In genomic region chr3:165939141-165939540, GRCh38 we compare ENCODE assay signal across 34 cellular contexts.
"Had no signal": no experiment of that assay in that cellular context is flagged by ENCODE, and none has a peak within 500 bp of the region (broad histone marks: within the 10 kb centered on the region; RNA-seq: fewer than 3 reads in every experiment).

No MANE protein-coding gene starts in this region.

- H3K27me3 Mint-ChIP-seq: activated CD4-positive, alpha-beta T cell treated with anti-CD3 and anti-CD28 coated beads, Interleukin-2, amount 10 ng/mL, durations not matched to agents 7 days and 5 days; activated CD8-positive, alpha-beta T cell treated with anti-CD3 and anti-CD28 coated beads for 36 hours; activated naive CD4-positive, alpha-beta T cell treated with anti-CD3 and anti-CD28 coated beads, Interleukin-2, amount 10 ng/mL, durations not matched to agents 7 days and 5 days; activated naive CD8-positive, alpha-beta T cell treated with anti-CD3 and anti-CD28 coated beads, Interleukin-2, amount 10 ng/mL, durations not matched to agents 7 days and 5 days; activated T-cell treated with anti-CD3 and anti-CD28 coated beads, Interleukin-2, amount 50 U/mL, for 24 hours; central memory CD8-positive, alpha-beta T cell; dendritic cell treated with granulocyte-macrophage colony-stimulating factor and Interleukin-4, amounts not matched to agents 40 ng/mL and 50 ng/mL, for 4 days had no signal

- H3K27me3 ChIP-seq: brain microvascular endothelial cell, dorsolateral prefrontal cortex had no signal

- ATAC-seq: activated CD8-positive, alpha-beta T cell treated with anti-CD3 and anti-CD28 coated beads for 36 hours; activated naive CD4-positive, alpha-beta T cell treated with anti-CD3 and anti-CD28 coated beads, Interleukin-2, amount 50 U/mL, for 72 hours; activated T-cell treated with anti-CD3 and anti-CD28 coated beads, Interleukin-2, amount 50 U/mL, for 72 hours; esophagus mucosa; WTC11 had no signal

- FAIRE-seq: astrocyte, bronchial epithelial cell, frontal cortex, TTC549 had no signal

- H3K4me3 ChIP-seq: coronary artery, dorsolateral prefrontal cortex had no signal

- H3K4me3 Mint-ChIP-seq: activated CD4-positive, alpha-beta T cell treated with anti-CD3 and anti-CD28 coated beads, Interleukin-2, amount 10 ng/mL, durations not matched to agents 7 days and 5 days; activated CD8-positive, alpha-beta T cell treated with anti-CD3 and anti-CD28 coated beads for 36 hours; activated naive CD4-positive, alpha-beta T cell treated with anti-CD3 and anti-CD28 coated beads, Interleukin-2, amount 10 ng/mL, durations not matched to agents 7 days and 5 days; activated naive CD8-positive, alpha-beta T cell treated with anti-CD3 and anti-CD28 coated beads, Interleukin-2, amount 10 ng/mL, durations not matched to agents 7 days and 5 days; activated T-cell treated with anti-CD3 and anti-CD28 coated beads, Interleukin-2, amount 50 U/mL, for 24 hours; activated T-cell treated with anti-CD3 and anti-CD28 coated beads, Interleukin-2, amount 50 U/mL, for 72 hours; central memory CD8-positive, alpha-beta T cell; dendritic cell treated with granulocyte-macrophage colony-stimulating factor and Interleukin-4, amounts not matched to agents 40 ng/mL and 50 ng/mL, for 4 days; endodermal cell; WTC11 had no signal

- DNase-seq: activated CD4-positive, alpha-beta T cell treated with anti-CD3 and anti-CD28 coated beads for 1 hour; activated CD4-positive, alpha-beta T cell treated with anti-CD3 and anti-CD28 coated beads for 4 hours; activated CD4-positive, alpha-beta T cell treated with anti-CD3 and anti-CD28 coated beads, Interleukin-2, amount 10 ng/mL, durations not matched to agents 7 days and 5 days; activated CD4-positive, alpha-beta T cell treated with anti-CD3 and anti-CD28 coated beads, Interleukin-2, amount 50 U/mL, for 48 hours; activated CD8-positive, alpha-beta memory T cell treated with anti-CD3 and anti-CD28 coated beads for 24 hours; activated CD8-positive, alpha-beta memory T cell treated with anti-CD3 and anti-CD28 coated beads, Interleukin-2, amount 50 U/mL, for 4 hours; activated CD8-positive, alpha-beta T cell treated with anti-CD3 and anti-CD28 coated beads for 36 hours; activated gamma-delta T cell; activated naive CD4-positive, alpha-beta T cell; activated naive CD4-positive, alpha-beta T cell treated with anti-CD3 and anti-CD28 coated beads, Interleukin-2, amount 10 ng/mL, durations not matched to agents 7 days and 5 days; activated naive CD8-positive, alpha-beta T cell treated with anti-CD3 and anti-CD28 coated beads, Interleukin-2, amount 10 ng/mL, durations not matched to agents 7 days and 5 days; activated T-cell treated with anti-CD3 and anti-CD28 coated beads for 4 hours; activated T-cell treated with anti-CD3 and anti-CD28 coated beads, Interleukin-2, amount 50 U/mL, for 24 hours; activated T-cell treated with anti-CD3 and anti-CD28 coated beads, Interleukin-2, amount 50 U/mL, for 72 hours; amniotic stem cell; anterior cingulate cortex; brain microvascular endothelial cell; dorsolateral prefrontal cortex; effector memory CD4-positive, alpha-beta T cell; endodermal cell; foreskin fibroblast; head of caudate nucleus; hippocampal formation had no signal

- H3K27ac Mint-ChIP-seq: activated CD4-positive, alpha-beta T cell treated with anti-CD3 and anti-CD28 coated beads, Interleukin-2, amount 10 ng/mL, durations not matched to agents 7 days and 5 days; activated CD8-positive, alpha-beta T cell treated with anti-CD3 and anti-CD28 coated beads for 36 hours; activated naive CD4-positive, alpha-beta T cell treated with anti-CD3 and anti-CD28 coated beads, Interleukin-2, amount 10 ng/mL, durations not matched to agents 7 days and 5 days; activated naive CD4-positive, alpha-beta T cell treated with anti-CD3 and anti-CD28 coated beads, Interleukin-2, amount 50 U/mL, for 72 hours; activated naive CD8-positive, alpha-beta T cell treated with anti-CD3 and anti-CD28 coated beads, Interleukin-2, amount 10 ng/mL, durations not matched to agents 7 days and 5 days; activated T-cell treated with anti-CD3 and anti-CD28 coated beads, Interleukin-2, amount 50 U/mL, for 24 hours; activated T-cell treated with anti-CD3 and anti-CD28 coated beads, Interleukin-2, amount 50 U/mL, for 72 hours; dendritic cell treated with granulocyte-macrophage colony-stimulating factor and Interleukin-4, amounts not matched to agents 40 ng/mL and 50 ng/mL, for 4 days; endodermal cell; WTC11 had no signal

- H3K36me3 Mint-ChIP-seq: activated naive CD4-positive, alpha-beta T cell treated with anti-CD3 and anti-CD28 coated beads, Interleukin-2, amount 10 ng/mL, durations not matched to agents 7 days and 5 days; activated naive CD4-positive, alpha-beta T cell treated with anti-CD3 and anti-CD28 coated beads, Interleukin-2, amount 50 U/mL, for 72 hours; activated naive CD8-positive, alpha-beta T cell treated with anti-CD3 and anti-CD28 coated beads, Interleukin-2, amount 10 ng/mL, durations not matched to agents 7 days and 5 days had no signal

- H3K27ac ChIP-seq: brain microvascular endothelial cell, coronary artery, dorsolateral prefrontal cortex, VCaP had no signal

- H3K4me1 Mint-ChIP-seq: activated CD4-positive, alpha-beta T cell treated with anti-CD3 and anti-CD28 coated beads, Interleukin-2, amount 10 ng/mL, durations not matched to agents 7 days and 5 days; activated naive CD4-positive, alpha-beta T cell treated with anti-CD3 and anti-CD28 coated beads, Interleukin-2, amount 10 ng/mL, durations not matched to agents 7 days and 5 days; activated naive CD8-positive, alpha-beta T cell treated with anti-CD3 and anti-CD28 coated beads, Interleukin-2, amount 10 ng/mL, durations not matched to agents 7 days and 5 days; central memory CD8-positive, alpha-beta T cell; endodermal cell had no signal

- H3K36me3 ChIP-seq: brain microvascular endothelial cell had no signal
